11 cellular contexts compared by ENCODE assay signal in genomic region chr1:8524637-8525157, GRCh38.
DNase-seq lines count a peak whose midpoint lies in the region; ATAC-seq and TF ChIP-seq lines count a peak whose summit lies in the region.
"Had no signal": no experiment of that assay in that cellular context is flagged by ENCODE, and none has a peak within 500 bp of the region (broad histone marks: within the 10 kb centered on the region; RNA-seq: fewer than 3 reads in every experiment).

No MANE protein-coding gene starts in this region.

- H3K27me3 Mint-ChIP-seq in CD8-positive, alpha-beta memory T cell = no peaks in the 10 kb centered on the region
- no peaks in the 10 kb centered on the region for H3K27me3 Mint-ChIP-seq in endodermal cell (ENCODE audit: insufficient read depth)
- H3K27me3 Mint-ChIP-seq in activated CD4-positive, alpha-beta T cell treated with anti-CD3 and anti-CD28 coated beads for 36 hours = no peaks in the 10 kb centered on the region

- 41 to 50% methylated on average over 2 of the region's 2 CpGs for WGBS in sigmoid colon, 2 donors
- WGBS in endodermal cell (ENCODE audit: insufficient coverage in 1 of 2, insufficient read length in 1 of 2), 2 experiments = 90% methylated on average over 2 of the region's 2 CpGs; no CpG with 5 or more reads in 1 of the 2 experiments

- H3K36me3 ChIP-seq in CD8-positive, alpha-beta memory T cell (ENCODE audit: insufficient read depth, low read length) = no peaks in the 10 kb centered on the region
- H3K36me3 ChIP-seq in OCI-LY7 (ENCODE audit: insufficient read depth, low read length) (peaks cover 12% of the 10 kb centered on the region), sigmoid colon (peaks cover 0 to 8% (median 3%) of the 10 kb centered on the region in 4 donors), endodermal cell (ENCODE audit: control insufficient read depth, insufficient read depth, low read length) (peaks cover 25% of the 10 kb centered on the region)
- H3K36me3 ChIP-seq: HAP-1, SJSA1 had no signal

- TSS peak; percentile 32 for BruUV-seq in OCI-LY7 (replicated peaks; lab: Mats Ljungman, UMichigan)

- H3K27me3 ChIP-seq in CD8-positive, alpha-beta memory T cell (ENCODE audit: insufficient read depth, low read length, poor library complexity, severe bottlenecking) = no peaks in the 10 kb centered on the region
- H3K27me3 ChIP-seq in sigmoid colon (no peaks in the 10 kb centered on the region), endodermal cell (ENCODE audit: control insufficient read depth, insufficient read depth, low read length, poor library complexity, severe bottlenecking) (no peaks in the 10 kb centered on the region)
- H3K27me3 ChIP-seq: SJSA1 had no signal

- TF ChIP-seq CTCF in OCI-LY7 (conservative IDR thresholded peaks at IDR 0.05; ENCODE audit: low read length) (no peak), sigmoid colon (IDR thresholded peaks at IDR 0.05) (no peak), endodermal cell (conservative IDR thresholded peaks at IDR 0.05) (no peak)

- peak overlapping the region; percentile 89 for H3K4me2 ChIP-seq in OCI-LY7 (ENCODE audit: low read length)

- H3K9ac ChIP-seq in endodermal cell (ENCODE audit: extremely low read depth, low read length, poor library complexity, severe bottlenecking) = no peak overlapping the region

- POLR2A ChIA-PET in CD8-positive, alpha-beta memory T cell (lab: Charles Lee) = interaction anchor here (0.7 to 1.6 kb wide), 4 partner anchors 8 to 100 kb away, joined by 3 to 9 read pairs (median 4); no protein-coding TSS in a partner anchor
- POLR2A ChIA-PET in OCI-LY7 (lab: Charles Lee) = interaction anchor here (0.6 to 2.5 kb wide), 12 partner anchors 7 to 1262 kb away, joined by 3 to 25 read pairs (median 8); no protein-coding TSS in a partner anchor
- POLR2A ChIA-PET in activated CD4-positive, alpha-beta T cell treated with anti-CD3 and anti-CD28 coated beads for 36 hours (lab: Charles Lee) = interaction anchor here (0.6 to 1.6 kb wide), 9 partner anchors 8 to 342 kb away, joined by 3 to 6 read pairs (median 3); no protein-coding TSS in a partner anchor

- H3K4me1 ChIP-seq in CD8-positive, alpha-beta memory T cell (ENCODE audit: insufficient read depth, low read length) = peaks cover 43% of the 10 kb centered on the region
- H3K4me1 ChIP-seq in OCI-LY7 (ENCODE audit: insufficient read depth, low read length, poor library complexity, severe bottlenecking) = peaks cover 82% of the 10 kb centered on the region
- H3K4me1 ChIP-seq in sigmoid colon = peaks cover 0 to 40% (median 31%) of the 10 kb centered on the region in 4 donors
- peaks cover 15% of the 10 kb centered on the region for H3K4me1 ChIP-seq in endodermal cell (ENCODE audit: control insufficient read depth, insufficient read depth, low read length)

- no peak overlapping the region for H2AFZ ChIP-seq in OCI-LY7 (ENCODE audit: low read length)

- H3K27ac Mint-ChIP-seq in CD8-positive, alpha-beta memory T cell = peak overlapping the region in 1 of 8 donors; percentile 57
- H3K27ac Mint-ChIP-seq in endodermal cell = no peak overlapping the region
- no peak overlapping the region for H3K27ac Mint-ChIP-seq in activated CD4-positive, alpha-beta T cell treated with anti-CD3 and anti-CD28 coated beads for 36 hours

- H3K79me2 ChIP-seq in OCI-LY7 (ENCODE audit: insufficient read depth, low read depth, low read length) = peaks cover 90% of the 10 kb centered on the region

- TF ChIP-seq POLR2A in sigmoid colon (IDR thresholded peaks at IDR 0.05) = no peak

- peaks cover 24 to 29% (median 29%) of the 10 kb centered on the region in 3 donors for H3K4me1 Mint-ChIP-seq in CD8-positive, alpha-beta memory T cell
- H3K4me1 Mint-ChIP-seq in endodermal cell = peaks cover 19% of the 10 kb centered on the region
- peaks cover 31% of the 10 kb centered on the region for H3K4me1 Mint-ChIP-seq in activated CD4-positive, alpha-beta T cell treated with anti-CD3 and anti-CD28 coated beads for 36 hours

- H4K20me1 ChIP-seq in OCI-LY7 (ENCODE audit: insufficient read depth, low read length) = no peaks in the 10 kb centered on the region

- ATAC-seq in activated CD4-positive, alpha-beta T cell treated with anti-CD3 and anti-CD28 coated beads for 36 hours = no peak

- H3K36me3 Mint-ChIP-seq in CD8-positive, alpha-beta memory T cell = peaks cover 0 to 11% (median 5%) of the 10 kb centered on the region in 3 donors
- peaks cover 34% of the 10 kb centered on the region for H3K36me3 Mint-ChIP-seq in endodermal cell (ENCODE audit: low read depth)
- peaks cover 25% of the 10 kb centered on the region for H3K36me3 Mint-ChIP-seq in activated CD4-positive, alpha-beta T cell treated with anti-CD3 and anti-CD28 coated beads for 36 hours (ENCODE audit: low read depth)

- CTCF ChIA-PET in CD8-positive, alpha-beta memory T cell (lab: Charles Lee) = interaction anchor here (0.8 kb wide), 1 partner anchor 8 kb away, joined by 4 read pairs; no protein-coding TSS in a partner anchor
- CTCF ChIA-PET in OCI-LY7 (lab: Charles Lee; ENCODE audit: unreplicated experiment) = no interaction called here
- CTCF ChIA-PET in activated CD4-positive, alpha-beta T cell treated with anti-CD3 and anti-CD28 coated beads for 36 hours (lab: Charles Lee) = interaction anchor here (1.0 to 2.6 kb wide), 6 partner anchors 9 to 325 kb away, joined by 3 to 16 read pairs (median 4); no protein-coding TSS in a partner anchor

- H3K9me2 ChIP-seq in OCI-LY7 (ENCODE audit: insufficient read depth, low read length) = no peaks in the 10 kb centered on the region

- peak overlapping the region; percentile 81 for H3K4me3 ChIP-seq in CD8-positive, alpha-beta memory T cell (ENCODE audit: low read length)
- H3K4me3 ChIP-seq in OCI-LY7 (ENCODE audit: low read depth, low read length, poor library complexity, severe bottlenecking) (peak overlapping the region; percentile 74), sigmoid colon (peak overlapping the region; percentile 25 to 54 (median 50)), endodermal cell (ENCODE audit: low read length) (no peak overlapping the region)

- peak overlapping the region; percentile 78 for H3K27ac ChIP-seq in CD8-positive, alpha-beta memory T cell (ENCODE audit: low read depth, low read length)
- peak overlapping the region; percentile 91 for H3K27ac ChIP-seq in OCI-LY7 (ENCODE audit: low read depth, low read length, poor library complexity, severe bottlenecking)
- peak overlapping the region; percentile 78 to 86 (median 82) for H3K27ac ChIP-seq in sigmoid colon
- no peak overlapping the region for H3K27ac ChIP-seq in endodermal cell (ENCODE audit: low read depth, low read length)

- no peaks in the 10 kb centered on the region for H3K9me3 ChIP-seq in CD8-positive, alpha-beta memory T cell (ENCODE audit: low read length)
- H3K9me3 ChIP-seq in OCI-LY7 (ENCODE audit: low read length) (peaks cover 3% of the 10 kb centered on the region; the same call in 1 of the 2 replicates), sigmoid colon (no peaks in the 10 kb centered on the region), endodermal cell (ENCODE audit: control insufficient read depth, low read length) (peaks cover 7% of the 10 kb centered on the region)
- H3K9me3 ChIP-seq: HAP-1, SJSA1 had no signal

- TF ChIP-seq EP300 in sigmoid colon (IDR thresholded peaks at IDR 0.05) = no peak

- H3K4me3 Mint-ChIP-seq in CD8-positive, alpha-beta memory T cell = no peak overlapping the region
- no peak overlapping the region for H3K4me3 Mint-ChIP-seq in endodermal cell
- no peak overlapping the region for H3K4me3 Mint-ChIP-seq in activated CD4-positive, alpha-beta T cell treated with anti-CD3 and anti-CD28 coated beads for 36 hours

- intact Hi-C loops in OCI-LY7 (cut with micrococcal nuclease; ENCODE audit: unreplicated experiment) (loop anchor here (1.0 to 10.0 kb wide), 4 partner anchors 28 to 900 kb away; no protein-coding TSS in a partner anchor), sigmoid colon (cut with DNase I) (no loop called here)
- intact Hi-C loops in activated CD4-positive, alpha-beta T cell treated with anti-CD3 and anti-CD28 coated beads for 36 hours (cut with DNase I, micrococcal nuclease) = loop anchor here (1.0 to 10.0 kb wide), 16 partner anchors 12 to 562 kb away; partner anchors contain the start of gene PARK7 (in 1 of the 2)

- peak in 1 of 5 donors; percentile 11 for DNase-seq in CD8-positive, alpha-beta memory T cell
- DNase-seq in OCI-LY7 (ENCODE audit: low spot score) = peak; percentile 54
- DNase-seq in fibroblast of gingiva (ENCODE audit: low read depth) = peak; percentile 15
- no peak for DNase-seq in sigmoid colon
- DNase-seq in activated gamma-delta T cell treated with Interleukin-2 at 50 U/mL for 16 hours = no peak
- no peak for DNase-seq in NCI-H526 (lab: John Stamatoyannopoulos, UW)
- DNase-seq in endodermal cell = no peak
- no peak for DNase-seq in activated CD4-positive, alpha-beta T cell treated with anti-CD3 and anti-CD28 coated beads for 36 hours
- DNase-seq: activated effector memory CD4-positive, alpha-beta T cell treated with Interleukin-2 at 50 U/mL for 16 hours had no signal

- no peaks in the 10 kb centered on the region for H3K9me3 Mint-ChIP-seq in CD8-positive, alpha-beta memory T cell
- H3K9me3 Mint-ChIP-seq in endodermal cell = no peaks in the 10 kb centered on the region
- no peaks in the 10 kb centered on the region for H3K9me3 Mint-ChIP-seq in activated CD4-positive, alpha-beta T cell treated with anti-CD3 and anti-CD28 coated beads for 36 hours (ENCODE audit: low read depth)

Comparison
In these comparisons a context has a peak if more than half of its experiments do, and no peak if none do; other contexts are left out.
1. DNase-seq: peak in OCI-LY7 (single experiment) and fibroblast of gingiva (single experiment); none in sigmoid colon (single experiment), activated gamma-delta T cell treated with Interleukin-2 at 50 U/mL for 16 hours (single experiment), NCI-H526 (0 of 2), endodermal cell (single experiment) and activated CD4-positive, alpha-beta T cell treated with anti-CD3 and anti-CD28 coated beads for 36 hours (single experiment).